In genomic region chr12:121778567-121779421, GRCh38 we compare ENCODE assay signal across 13 cellular contexts. TPM values are rescaled to one million over a fixed set of nuclear protein-coding genes. Genes with fewer than 3 reads are reported as not detected.
DNase-seq lines count a peak whose midpoint lies in the region; ATAC-seq, FAIRE-seq and TF ChIP-seq lines count a peak whose summit lies in the region.
"Had no signal": no experiment of that assay in that cellular context is flagged by ENCODE, and none has a peak within 500 bp of the region (broad histone marks: within the 10 kb centered on the region; RNA-seq: fewer than 3 reads in every experiment).

No MANE protein-coding gene starts in this region.

- 86% methylated on average over 16 of the region's 17 CpGs for WGBS in GM12878 (ENCODE audit: insufficient coverage, insufficient replicate concordance, low lambda C conversion rate, missing lambda C conversion rate)
- WGBS in trophoblast cell (ENCODE audit: extremely low coverage, insufficient coverage, insufficient read length): no CpG with 5 or more reads among the region's 17 CpGs

- in situ Hi-C loops in GM12878 (cut with MboI): no loop called here

- H3K79me2 ChIP-seq in OCI-LY3 (ENCODE audit: low read length): peaks cover 45% of the 10 kb centered on the region
- peaks cover 25% of the 10 kb centered on the region for H3K79me2 ChIP-seq in GM12878 (ENCODE audit: control insufficient read depth, insufficient read depth, low read length)
- H3K79me2 ChIP-seq in trophoblast cell (ENCODE audit: control insufficient read depth, insufficient read depth, low read length, poor library complexity): no peaks in the 10 kb centered on the region

- no peak overlapping the region for H3K4ac ChIP-seq in trophoblast cell (ENCODE audit: low read depth, low read length)

- no peak overlapping the region for H3K23ac ChIP-seq in trophoblast cell (ENCODE audit: low read length)

- BruUV-seq in GM12878 (replicated peaks; lab: Mats Ljungman, UMichigan): no TSS peak

- SMC1A ChIA-PET in GM12878 (lab: Charles Lee; ENCODE audit: uncharacterized antibody, unreplicated experiment): interaction anchor here (1.6 to 3.9 kb wide), 2 partner anchors 15 to 34 kb away, joined by 3 to 57 read pairs; partner anchors contain the start of gene RHOF

- ATAC-seq in GM12878 (no peak), GM21360 (IDR thresholded peaks at IDR 0.05; ENCODE audit: unreplicated experiment) (no peak)
- ATAC-seq: left ventricle myocardium superior had no signal

- H3K18ac ChIP-seq in trophoblast cell (ENCODE audit: low read length): no peak overlapping the region

- no peak overlapping the region for H2BK12ac ChIP-seq in trophoblast cell (ENCODE audit: low read length)

- peaks cover 64% of the 10 kb centered on the region for H3K4me1 ChIP-seq in OCI-LY3 (ENCODE audit: low read length)
- peaks cover 38% of the 10 kb centered on the region for H3K4me1 ChIP-seq in GM12878 (ENCODE audit: control insufficient read depth, insufficient read depth, low read length)
- H3K4me1 ChIP-seq in trophoblast cell (ENCODE audit: control insufficient read depth in 1 of 2, insufficient read depth in 2 of 2, low read length in 2 of 2): peaks cover 5 to 10% of the 10 kb centered on the region in 2 experiments

- no peak for DNase-seq in activated CD4-positive, alpha-beta T cell treated with anti-CD3 and anti-CD28 coated beads, Interleukin-2, amount 10 ng/mL, durations not matched to agents 7 days and 5 days
- no peak for DNase-seq in activated CD4-positive, alpha-beta T cell treated with anti-CD3 and anti-CD28 coated beads for 48 hours
- DNase-seq in GM12878 (ENCODE audit: low read depth, low spot score): no peak
- DNase-seq in trophoblast cell: peak; percentile 26 to 59
- no peak for DNase-seq in posterior cingulate gyrus
- DNase-seq in effector CD4-positive, alpha-beta T cell: no peak
- DNase-seq: activated CD4-positive, alpha-beta T cell treated with anti-CD3 and anti-CD28 coated beads, Interleukin-2, amount 50 U/mL, for 4 hours; esophagus squamous epithelium; left ventricle myocardium superior had no signal

- H3K4me2 ChIP-seq in OCI-LY3 (ENCODE audit: low read length): no peak overlapping the region
- H3K4me2 ChIP-seq in GM12878 (ENCODE audit: control insufficient read depth, insufficient read depth): no peak overlapping the region
- no peak overlapping the region for H3K4me2 ChIP-seq in trophoblast cell (ENCODE audit: low read length)
- H3K4me2 ChIP-seq: smooth muscle cell had no signal

- peaks cover 35% of the 10 kb centered on the region for H3K4me1 Mint-ChIP-seq in activated CD4-positive, alpha-beta T cell treated with anti-CD3 and anti-CD28 coated beads, Interleukin-2, amount 10 ng/mL, durations not matched to agents 7 days and 5 days

- TF ChIP-seq EP300 in GM12878 (IDR thresholded peaks at IDR 0.05; ENCODE audit: borderline replicate concordance in 1 of 2, control insufficient read depth in 1 of 2, low read depth in 2 of 2, low read length in 2 of 2): no peak

- RAD21 ChIA-PET in GM12878 (lab: Charles Lee; ENCODE audit: unreplicated experiment): interaction anchor here (11.5 kb wide), 1 partner anchor 13 kb away, joined by 230 read pairs; the partner anchor contains the start of gene RHOF

- H3K27ac ChIP-seq in OCI-LY3 (ENCODE audit: low read length) (peak overlapping the region; percentile 100), GM12878 (ENCODE audit: control insufficient read depth, insufficient read depth) (no peak overlapping the region), trophoblast cell (ENCODE audit: low read depth, low read length) (no peak overlapping the region)
- H3K27ac ChIP-seq: esophagus squamous epithelium, suprapubic skin had no signal

- H3K27me3 ChIP-seq in OCI-LY3 (ENCODE audit: low read depth, low read length) (no peaks in the 10 kb centered on the region), GM12878 (replicated peaks in 1 of 2; ENCODE audit: control insufficient read depth in 2 of 2, insufficient read depth in 2 of 2, low read length in 1 of 2) (no peaks in the 10 kb centered on the region), trophoblast cell (ENCODE audit: insufficient read depth, low read length) (no peaks in the 10 kb centered on the region)
- H3K27me3 ChIP-seq: esophagus squamous epithelium, suprapubic skin had no signal

- peak overlapping the region; percentile 63 for H3K27ac Mint-ChIP-seq in activated CD4-positive, alpha-beta T cell treated with anti-CD3 and anti-CD28 coated beads, Interleukin-2, amount 10 ng/mL, durations not matched to agents 7 days and 5 days

- no peak for FAIRE-seq in GM12878 (lab: Jason Lieb, UNC)

- no peak overlapping the region for H2AFZ ChIP-seq in OCI-LY3 (ENCODE audit: low read depth, low read length)
- H2AFZ ChIP-seq in GM12878 (ENCODE audit: control insufficient read depth, low read depth, low read length): no peak overlapping the region
- H2AFZ ChIP-seq in trophoblast cell (ENCODE audit: insufficient read depth, low read length, poor library complexity): no peak overlapping the region

- H3K14ac ChIP-seq in trophoblast cell (ENCODE audit: low read length): no peak overlapping the region

- H3K9ac ChIP-seq in OCI-LY3 (ENCODE audit: low read length) (no peak overlapping the region), GM12878 (ENCODE audit: control insufficient read depth, insufficient read depth, low read length) (no peak overlapping the region), trophoblast cell (ENCODE audit: low read length) (no peak overlapping the region)

- H2BK120ac ChIP-seq in trophoblast cell (ENCODE audit: insufficient read depth, low read length, poor library complexity): no peak overlapping the region

- H3K27me3 Mint-ChIP-seq in activated CD4-positive, alpha-beta T cell treated with anti-CD3 and anti-CD28 coated beads, Interleukin-2, amount 10 ng/mL, durations not matched to agents 7 days and 5 days: no peaks in the 10 kb centered on the region

- TF ChIP-seq POLR2A in GM12878 (IDR thresholded peaks at IDR 0.05; ENCODE audit: low read depth, low read length): peak; percentile 53

- TF ChIP-seq CTCF in OCI-LY3 (IDR thresholded peaks at IDR 0.05; ENCODE audit: low read depth, low read length) (no peak), GM12878 (IDR thresholded peaks at IDR 0.05 in 2 of 3, conservative IDR thresholded peaks at IDR 0.05 in 1 of 3; ENCODE audit: control insufficient read depth in 2 of 3, extremely low read depth in 1 of 3, insufficient read depth in 1 of 3, low read depth in 3 of 3, low read length in 3 of 3) (no peak)

- H4K91ac ChIP-seq in trophoblast cell (ENCODE audit: low read depth, low read length): no peak overlapping the region

- H3K36me3 ChIP-seq in OCI-LY3 (replicated peaks; ENCODE audit: low read depth, low read length) (peaks cover 36% of the 10 kb centered on the region), GM12878 (ENCODE audit: control insufficient read depth in 2 of 2, insufficient read depth in 2 of 2, low read length in 1 of 2) (peaks cover 18 to 26% of the 10 kb centered on the region in 2 experiments), trophoblast cell (ENCODE audit: control insufficient read depth in 1 of 2, insufficient read depth in 2 of 2, low read length in 2 of 2) (peaks cover 8 to 20% of the 10 kb centered on the region in 2 experiments)

- no peak for TF ChIP-seq RAD21 in GM12878 (IDR thresholded peaks at IDR 0.05; ENCODE audit: insufficient read depth, low read depth, low read length)

- H3K9me3 Mint-ChIP-seq in activated CD4-positive, alpha-beta T cell treated with anti-CD3 and anti-CD28 coated beads, Interleukin-2, amount 10 ng/mL, durations not matched to agents 7 days and 5 days: no peaks in the 10 kb centered on the region

- intact Hi-C loops in GM12878 (cut with micrococcal nuclease; ENCODE audit: unreplicated experiment): no loop called here
- intact Hi-C loops in posterior cingulate gyrus (cut with DNase I): loop anchor here (5.0 kb wide), 1 partner anchor 34 kb away; no protein-coding TSS in a partner anchor

- H4K20me1 ChIP-seq in OCI-LY3 (ENCODE audit: insufficient read depth, low read length): no peaks in the 10 kb centered on the region
- no peaks in the 10 kb centered on the region for H4K20me1 ChIP-seq in GM12878 (ENCODE audit: control insufficient read depth, insufficient read depth)

- H2BK5ac ChIP-seq in trophoblast cell (ENCODE audit: low read depth, low read length, poor library complexity): no peak overlapping the region

- H3K4me3 Mint-ChIP-seq in activated CD4-positive, alpha-beta T cell treated with anti-CD3 and anti-CD28 coated beads, Interleukin-2, amount 10 ng/mL, durations not matched to agents 7 days and 5 days: no peak overlapping the region

- peaks cover 24% of the 10 kb centered on the region for H3K36me3 Mint-ChIP-seq in activated CD4-positive, alpha-beta T cell treated with anti-CD3 and anti-CD28 coated beads, Interleukin-2, amount 10 ng/mL, durations not matched to agents 7 days and 5 days (ENCODE audit: low read depth)

- H3K4me3 ChIP-seq in OCI-LY3 (ENCODE audit: low read length): no peak overlapping the region
- H3K4me3 ChIP-seq in GM12878: no peak overlapping the region
- H3K4me3 ChIP-seq in trophoblast cell (ENCODE audit: low read depth, low read length): no peak overlapping the region
- H3K4me3 ChIP-seq: esophagus squamous epithelium, smooth muscle cell, suprapubic skin had no signal

- H3K9me3 ChIP-seq in OCI-LY3 (ENCODE audit: insufficient read depth, low read length) (no peaks in the 10 kb centered on the region), GM12878 (replicated peaks; ENCODE audit: control insufficient read depth, insufficient read depth, low read length) (no peaks in the 10 kb centered on the region), trophoblast cell (ENCODE audit: insufficient read depth, low read depth, low read length) (peaks cover 2% of the 10 kb centered on the region)
- H3K9me3 ChIP-seq: esophagus squamous epithelium, suprapubic skin had no signal

- H4K8ac ChIP-seq in trophoblast cell (ENCODE audit: low read depth, low read length): no peak overlapping the region

- H2AK5ac ChIP-seq in trophoblast cell (ENCODE audit: low read length): no peak overlapping the region

- POLR2A ChIA-PET in activated CD4-positive, alpha-beta T cell treated with anti-CD3 and anti-CD28 coated beads, Interleukin-2, amount 10 ng/mL, durations not matched to agents 7 days and 5 days (lab: Charles Lee): interaction anchor here (0.5 to 0.7 kb wide), 2 partner anchors 152 to 209 kb away, joined by 4 to 8 read pairs; partner anchors contain the start of gene ORAI1
- POLR2A ChIA-PET in GM12878 (lab: Charles Lee): interaction anchor here (0.6 to 3.5 kb wide), 3 partner anchors 16 to 225 kb away, joined by 3 to 26 read pairs (median 3); partner anchors contain the start of gene RHOF

- peaks cover 4% of the 10 kb centered on the region for H3K79me1 ChIP-seq in trophoblast cell (ENCODE audit: low read length)

- CTCF ChIA-PET in activated CD4-positive, alpha-beta T cell treated with anti-CD3 and anti-CD28 coated beads, Interleukin-2, amount 10 ng/mL, durations not matched to agents 7 days and 5 days (lab: Charles Lee): interaction anchor here (0.7 to 40.9 kb wide), 2 partner anchors 21 to 106 kb away, joined by 3 to 1058 read pairs; partner anchors contain the start of genes RHOF and SETD1B
- CTCF ChIA-PET in GM12878 (lab: Yijun Ruan, JAX): interaction anchor here (1.1 to 15.0 kb wide), 3 partner anchors 13 to 66 kb away, joined by 3 to 492 read pairs (median 6); partner anchors contain the start of genes RHOF and TMEM120B

- no peak overlapping the region for H4K12ac ChIP-seq in trophoblast cell (ENCODE audit: low read depth, low read length)

RNA-seq across cellular contexts. Expression of gene RHOF, which starts 14.7 kb away (rescaled TPM):
- total RNA-seq in activated CD4-positive, alpha-beta T cell treated with anti-CD3 and anti-CD28 coated beads, Interleukin-2, amount 10 ng/mL, durations not matched to agents 7 days and 5 days: 100 to 1,000 TPM; 132 to 148 TPM
- 111 and 129 TPM in 2 replicates for total RNA-seq in GM12878 (2013; cell fraction: nucleolus; rRNA removed)
- total RNA-seq in GM12878 (2014; rRNA removed) (58.0 and 58.8 TPM in 2 replicates), GM12878 (2014; rRNA removed; fragmentation: Illumina TruSeq; extraction: Trizol) (32.8 and 32.9 TPM in 2 replicates), GM12878 (2021) (72.8 and 78.7 TPM in 2 replicates)
- polyA plus RNA-seq in GM12878 (2011; ENCODE audit: low read depth): 11.6 TPM
- polyA plus RNA-seq in GM12878 (2011; rRNA removed) (25.4 and 40.8 TPM in 2 replicates), GM12878 (2014; fragmentation: Illumina TruSeq; extraction: Trizol) (28.5 and 36.5 TPM in 2 replicates), GM12878 (2014; fragmentation: Nextera tagmentation; extraction: Ambion mirVana) (1 to 10 TPM; 6.1 to 6.4 TPM), GM12878 (2014; rRNA removed) (66.1 and 75.8 TPM in 2 replicates), GM12878 (2016; fragmentation: Nextera tagmentation; extraction: Ambion mirVana) (10 to 100 TPM; 38.9 to 40.5 TPM)
- polyA plus RNA-seq in GM12878 (2011; cell fraction: cytosol; rRNA removed): 71.0 and 80.5 TPM in 2 replicates
- polyA plus RNA-seq in GM12878 (2011; cell fraction: nucleus; rRNA removed): 76.9 and 97.7 TPM in 2 replicates
- polyA plus RNA-seq in GM12878 (2012): 38.5 and 51.6 TPM in 2 replicates
- polyA minus RNA-seq in GM12878 (2011; rRNA and poly(A)+ RNA removed): 45.1 and 66.7 TPM in 2 replicates
- 58.2 and 58.8 TPM in 2 replicates for polyA minus RNA-seq in GM12878 (2011; cell fraction: cytosol; rRNA and poly(A)+ RNA removed)
- 35.3 and 53.2 TPM in 2 replicates for polyA minus RNA-seq in GM12878 (2011; cell fraction: nucleus; rRNA and poly(A)+ RNA removed)
- polyA plus RNA-seq in trophoblast cell (2013): 10.9 and 11.1 TPM in 2 replicates

RNA-seq across cellular contexts. Expression of gene SETD1B, which starts 25.0 kb away (rescaled TPM):
- 10 to 100 TPM; 32.6 to 34.1 TPM for total RNA-seq in activated CD4-positive, alpha-beta T cell treated with anti-CD3 and anti-CD28 coated beads, Interleukin-2, amount 10 ng/mL, durations not matched to agents 7 days and 5 days
- total RNA-seq in GM12878 (2013; cell fraction: nucleolus; rRNA removed): 8.1 and 10.1 TPM in 2 replicates
- total RNA-seq in GM12878 (2014; rRNA removed): 1.8 and 2.1 TPM in 2 replicates
- total RNA-seq in GM12878 (2014; rRNA removed; fragmentation: Illumina TruSeq; extraction: Trizol): 1.3 TPM in 2 replicates
- total RNA-seq in GM12878 (2021): 15.5 and 17.3 TPM in 2 replicates
- polyA plus RNA-seq in GM12878 (2011; ENCODE audit: low read depth): 2.0 TPM
- 0.27 and 0.50 TPM in 2 replicates for polyA plus RNA-seq in GM12878 (2011; rRNA removed)
- 0.67 and 0.76 TPM in 2 replicates for polyA plus RNA-seq in GM12878 (2011; cell fraction: cytosol; rRNA removed)
- 3.1 and 6.2 TPM in 2 replicates for polyA plus RNA-seq in GM12878 (2011; cell fraction: nucleus; rRNA removed)
- 4.3 and 5.9 TPM in 2 replicates for polyA plus RNA-seq in GM12878 (2012)
- 1.7 and 3.6 TPM in 2 replicates for polyA plus RNA-seq in GM12878 (2014; fragmentation: Illumina TruSeq; extraction: Trizol)
- polyA plus RNA-seq in GM12878 (2014; fragmentation: Nextera tagmentation; extraction: Ambion mirVana): 1 to 10 TPM in 1 of 2 experiments, under 1 TPM in 1; 0.53 to 1.7 TPM
- polyA plus RNA-seq in GM12878 (2014; rRNA removed): 4.9 and 7.5 TPM in 2 replicates
- 1 to 10 TPM; 1.2 to 1.5 TPM for polyA plus RNA-seq in GM12878 (2016; fragmentation: Nextera tagmentation; extraction: Ambion mirVana)
- polyA minus RNA-seq in GM12878 (2011; rRNA and poly(A)+ RNA removed): 1.3 and 1.4 TPM in 2 replicates
- 2.3 and 3.3 TPM in 2 replicates for polyA minus RNA-seq in GM12878 (2011; cell fraction: cytosol; rRNA and poly(A)+ RNA removed)
- 1.6 and 3.5 TPM in 2 replicates for polyA minus RNA-seq in GM12878 (2011; cell fraction: nucleus; rRNA and poly(A)+ RNA removed)
- 19.3 and 19.5 TPM in 2 replicates for polyA plus RNA-seq in trophoblast cell (2013)

Comparison
In these comparisons a context has a peak if more than half of its experiments do, and no peak if none do; other contexts are left out.
1. DNase-seq: peak in trophoblast cell (2 of 2); none in activated CD4-positive, alpha-beta T cell treated with anti-CD3 and anti-CD28 coated beads, Interleukin-2, amount 10 ng/mL, durations not matched to agents 7 days and 5 days (single experiment), activated CD4-positive, alpha-beta T cell treated with anti-CD3 and anti-CD28 coated beads for 48 hours (single experiment), GM12878 (single experiment), posterior cingulate gyrus (0 of 10) and effector CD4-positive, alpha-beta T cell (single experiment).